27 cellular contexts compared by ENCODE assay signal in the genomic region with DNA sequence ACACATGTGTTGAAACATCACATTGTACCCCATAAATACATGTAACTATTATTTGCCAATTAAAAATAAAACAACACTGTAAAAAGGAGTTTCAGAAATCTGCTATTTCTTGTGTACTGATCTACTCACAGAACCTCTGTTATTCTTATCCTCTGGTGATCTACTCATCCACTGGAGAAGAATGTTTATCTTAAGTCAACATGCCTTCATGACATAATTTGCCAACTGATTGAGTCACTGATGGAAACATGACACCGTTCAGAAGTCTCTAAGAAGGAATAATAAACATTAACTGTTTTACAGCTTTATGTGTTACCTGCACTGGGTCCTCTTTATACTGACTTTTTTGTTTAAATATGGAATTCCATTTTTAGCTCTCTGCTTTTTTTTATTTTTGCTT.
DNase-seq lines count a peak whose midpoint lies in the region; ATAC-seq and TF ChIP-seq lines count a peak whose summit lies in the region.
"Had no signal": no experiment of that assay in that cellular context is flagged by ENCODE, and none has a peak within 500 bp of the region (broad histone marks: within the 10 kb centered on the region; RNA-seq: fewer than 3 reads in every experiment).

No MANE protein-coding gene starts in this region.

- H3K27me3 ChIP-seq in kidney epithelial cell (ENCODE audit: control insufficient read depth, insufficient read depth, low read length) (no peaks in the 10 kb centered on the region), sigmoid colon (no peaks in the 10 kb centered on the region)
- H3K27me3 ChIP-seq in naive thymus-derived CD4-positive, alpha-beta T cell (ENCODE audit: control insufficient read depth in 2 of 2, insufficient read depth in 2 of 2, low read length in 2 of 2) = no peaks in the 10 kb centered on the region
- H3K27me3 ChIP-seq: ascending aorta, BE2C, foreskin keratinocyte, stomach had no signal

- TF ChIP-seq POLR2A in sigmoid colon (IDR thresholded peaks at IDR 0.05) = no peak

- no peaks in the 10 kb centered on the region for H3K27me3 Mint-ChIP-seq in naive thymus-derived CD4-positive, alpha-beta T cell
- H3K27me3 Mint-ChIP-seq: activated CD8-positive, alpha-beta T cell treated with anti-CD3 and anti-CD28 coated beads for 36 hours; activated T-cell treated with anti-CD3 and anti-CD28 coated beads, Interleukin-2, amount 50 U/mL, for 24 hours; type B pancreatic cell had no signal

- POLR2A ChIA-PET in naive thymus-derived CD4-positive, alpha-beta T cell (lab: Charles Lee) = no interaction called here

- ATAC-seq in naive thymus-derived CD4-positive, alpha-beta T cell = no peak
- ATAC-seq: activated CD8-positive, alpha-beta T cell treated with anti-CD3 and anti-CD28 coated beads for 36 hours; foreskin keratinocyte; left cardiac atrium; psoas muscle had no signal

- no peak overlapping the region for H3K27ac ChIP-seq in sigmoid colon
- H3K27ac ChIP-seq in naive thymus-derived CD4-positive, alpha-beta T cell (ENCODE audit: low read depth, low read length) = no peak overlapping the region
- H3K27ac ChIP-seq: 22Rv1, ascending aorta, foreskin keratinocyte, GM23248, KMS-11, psoas muscle, stomach had no signal

- no peak for TF ChIP-seq CTCF in kidney epithelial cell (IDR thresholded peaks at IDR 0.05; ENCODE audit: insufficient read depth, low read length, poor library complexity, severe bottlenecking)
- TF ChIP-seq CTCF in sigmoid colon (IDR thresholded peaks at IDR 0.05) = no peak

- H3K4me3 ChIP-seq in kidney epithelial cell (ENCODE audit: low read depth, low read length) (no peak overlapping the region), sigmoid colon (no peak overlapping the region)
- no peak overlapping the region for H3K4me3 ChIP-seq in naive thymus-derived CD4-positive, alpha-beta T cell (ENCODE audit: low read length)
- H3K4me3 ChIP-seq: ascending aorta, GM23248, psoas muscle, stomach had no signal

- H3K27ac Mint-ChIP-seq in naive thymus-derived CD4-positive, alpha-beta T cell = no peak overlapping the region
- H3K27ac Mint-ChIP-seq: activated CD8-positive, alpha-beta T cell treated with anti-CD3 and anti-CD28 coated beads for 36 hours; activated T-cell treated with anti-CD3 and anti-CD28 coated beads, Interleukin-2, amount 50 U/mL, for 24 hours; type B pancreatic cell had no signal

- intact Hi-C loops in sigmoid colon (cut with DNase I) = no loop called here
- intact Hi-C loops in naive thymus-derived CD4-positive, alpha-beta T cell (cut with micrococcal nuclease) = no loop called here

- CTCF ChIA-PET in naive thymus-derived CD4-positive, alpha-beta T cell (lab: Charles Lee) = no interaction called here

- H3K36me3 ChIP-seq in kidney epithelial cell (ENCODE audit: control insufficient read depth, insufficient read depth, low read length) = no peaks in the 10 kb centered on the region
- no peaks in the 10 kb centered on the region for H3K36me3 ChIP-seq in sigmoid colon
- no peaks in the 10 kb centered on the region for H3K36me3 ChIP-seq in naive thymus-derived CD4-positive, alpha-beta T cell (ENCODE audit: control insufficient read depth in 2 of 3, insufficient read depth in 3 of 3, low read length in 3 of 3)
- H3K36me3 ChIP-seq: ascending aorta, BE2C, stomach had no signal

- H3K4me1 ChIP-seq in sigmoid colon = no peaks in the 10 kb centered on the region
- H3K4me1 ChIP-seq in naive thymus-derived CD4-positive, alpha-beta T cell (ENCODE audit: control insufficient read depth in 2 of 2, insufficient read depth in 2 of 2, low read length in 2 of 2) = no peaks in the 10 kb centered on the region
- H3K4me1 ChIP-seq: ascending aorta, BE2C, foreskin keratinocyte, psoas muscle, stomach had no signal

- no peaks in the 10 kb centered on the region for H3K36me3 Mint-ChIP-seq in naive thymus-derived CD4-positive, alpha-beta T cell
- H3K36me3 Mint-ChIP-seq: type B pancreatic cell had no signal

- H3K9me3 Mint-ChIP-seq in naive thymus-derived CD4-positive, alpha-beta T cell = peaks cover 0 to 7% (median 0%) of the 10 kb centered on the region in 11 donors
- H3K9me3 Mint-ChIP-seq: activated CD8-positive, alpha-beta T cell treated with anti-CD3 and anti-CD28 coated beads for 36 hours; type B pancreatic cell had no signal

- 18 to 45% methylated on average over 1 of the region's 1 CpG for WGBS in sigmoid colon, 2 donors

- DNase-seq in NCI-H1105 treated with DMSO at 0.1 percent for 48 hours (lab: John Stamatoyannopoulos, UW) (peak; percentile 12), NCI-H1105 (lab: John Stamatoyannopoulos, UW) (no peak), M059J (ENCODE audit: low read depth) (peak; percentile 0), SHP77 treated with DMSO at 0.1 percent for 48 hours (lab: John Stamatoyannopoulos, UW) (peak; percentile 72), kidney epithelial cell (ENCODE audit: low read depth) (peak; percentile 65), sigmoid colon (no peak), HCEC 1CT (no peak)
- no peak for DNase-seq in naive thymus-derived CD4-positive, alpha-beta T cell
- DNase-seq: activated CD4-positive, CD25-positive, alpha-beta regulatory T cell; activated CD8-positive, alpha-beta T cell treated with anti-CD3 and anti-CD28 coated beads for 36 hours; activated naive CD4-positive, alpha-beta T cell treated with Interleukin-2 at 50 U/mL for 16 hours; activated T-cell treated with anti-CD3 and anti-CD28 coated beads, Interleukin-2, amount 50 U/mL, for 24 hours; BE2C; Calu3; cortex of kidney; GM23248; left cardiac atrium; NCI-H1092; psoas muscle; small intestine; stimulated activated CD4-positive, alpha-beta T cell treated with anti-CD3 and anti-CD28 coated beads, Interleukin-4, amount 100 ng/mL, for 1 hour; stomach had no signal

- no peaks in the 10 kb centered on the region for H3K4me1 Mint-ChIP-seq in naive thymus-derived CD4-positive, alpha-beta T cell

- no peak overlapping the region for H3K4me3 Mint-ChIP-seq in naive thymus-derived CD4-positive, alpha-beta T cell
- H3K4me3 Mint-ChIP-seq: activated CD8-positive, alpha-beta T cell treated with anti-CD3 and anti-CD28 coated beads for 36 hours; activated T-cell treated with anti-CD3 and anti-CD28 coated beads, Interleukin-2, amount 50 U/mL, for 24 hours; type B pancreatic cell had no signal

- no peaks in the 10 kb centered on the region for H3K9me3 ChIP-seq in sigmoid colon
- H3K9me3 ChIP-seq in naive thymus-derived CD4-positive, alpha-beta T cell (ENCODE audit: control insufficient read depth in 2 of 3, low read length in 3 of 3) = no peaks in the 10 kb centered on the region
- H3K9me3 ChIP-seq: ascending aorta, BE2C, psoas muscle had no signal

- no peak for TF ChIP-seq EP300 in sigmoid colon (IDR thresholded peaks at IDR 0.05)

Comparison
In these comparisons a context has a peak if more than half of its experiments do, and no peak if none do; other contexts are left out.
1. DNase-seq: peak in NCI-H1105 treated with DMSO at 0.1 percent for 48 hours (single experiment), M059J (single experiment), SHP77 treated with DMSO at 0.1 percent for 48 hours (single experiment) and kidney epithelial cell (single experiment); none in NCI-H1105 (single experiment), sigmoid colon (single experiment), HCEC 1CT (single experiment) and naive thymus-derived CD4-positive, alpha-beta T cell (0 of 9).